ENCODE assay signal across 10 cellular contexts in the genomic region with DNA sequence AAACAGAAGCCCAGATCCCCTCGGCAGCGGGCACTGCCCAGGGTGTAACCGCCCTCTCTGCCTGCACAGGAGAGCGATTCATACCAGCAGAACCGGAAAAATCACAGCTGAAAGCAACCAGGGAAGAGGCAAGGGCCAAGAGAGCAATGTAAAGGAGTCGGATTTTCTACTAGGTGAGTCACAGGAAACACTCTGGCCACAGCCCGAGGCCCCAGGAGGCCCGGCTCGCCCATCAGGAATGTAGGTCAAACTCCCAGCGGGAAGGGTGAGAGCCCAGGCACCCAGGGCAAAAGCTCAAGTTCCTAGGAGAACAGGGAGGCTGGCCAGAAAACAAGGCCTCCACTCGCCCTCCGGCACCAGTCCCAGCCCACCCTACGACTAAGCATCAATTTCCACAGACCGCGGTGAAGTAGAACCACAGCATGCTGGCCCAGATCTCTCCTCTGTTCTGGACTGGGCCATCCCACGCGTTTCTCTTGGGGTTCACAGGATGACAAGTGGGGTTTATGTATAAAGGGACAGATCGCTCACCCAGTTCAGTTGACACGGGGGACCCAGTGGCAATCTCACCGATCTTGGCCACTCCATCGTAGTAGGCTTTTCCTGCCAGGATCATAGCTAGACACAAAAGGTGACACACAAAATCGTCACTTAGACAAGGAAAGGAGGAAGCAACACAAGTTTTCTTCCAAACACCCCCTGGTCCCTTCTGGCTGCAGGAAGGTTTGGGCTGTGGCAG. TPM values are rescaled to one million over a fixed set of nuclear protein-coding genes. Genes with fewer than 3 reads are reported as not detected.
DNase-seq lines count a peak whose midpoint lies in the region; ATAC-seq and TF ChIP-seq lines count a peak whose summit lies in the region.
"Had no signal": no experiment of that assay in that cellular context is flagged by ENCODE, and none has a peak within 500 bp of the region (broad histone marks: within the 10 kb centered on the region; RNA-seq: fewer than 3 reads in every experiment).

No MANE protein-coding gene starts in this region.

- no peaks in the 10 kb centered on the region for H3K27me3 ChIP-seq in aorta (ENCODE audit: control insufficient read depth in 1 of 2, insufficient read depth in 2 of 2, low read length in 1 of 2)

- H3K27ac Mint-ChIP-seq in natural killer cell treated with Interleukin-12 subunit alpha and Interleukin-12 subunit beta and Interleukin-15 and Interleukin-18, amount 100 ng/mL, for 72 hours: no peak overlapping the region
- H3K27ac Mint-ChIP-seq in natural killer cell: no peak overlapping the region

- no peak overlapping the region for H3K4me3 ChIP-seq in astrocyte of the spinal cord (ENCODE audit: low read depth, low read length)
- no peak overlapping the region for H3K4me3 ChIP-seq in aorta (ENCODE audit: low read length in 2 of 2)

- no peak overlapping the region for H3K27ac ChIP-seq in aorta (ENCODE audit: low read depth in 1 of 2, low read length in 2 of 2)

- no peak overlapping the region for H3K4me3 Mint-ChIP-seq in natural killer cell treated with Interleukin-12 subunit alpha and Interleukin-12 subunit beta and Interleukin-15 and Interleukin-18, amount 100 ng/mL, for 72 hours
- no peak overlapping the region for H3K4me3 Mint-ChIP-seq in natural killer cell
- H3K4me3 Mint-ChIP-seq: CD4-positive, CD25-positive, alpha-beta regulatory T cell had no signal

- TF ChIP-seq CTCF in natural killer cell (IDR thresholded peaks at IDR 0.05) (no peak), astrocyte of the spinal cord (IDR thresholded peaks at IDR 0.05; ENCODE audit: low read depth, low read length) (no peak)

- peaks cover 6 to 8% of the 10 kb centered on the region in 2 donors for H3K27me3 Mint-ChIP-seq in natural killer cell treated with Interleukin-12 subunit alpha and Interleukin-12 subunit beta and Interleukin-15 and Interleukin-18, amount 100 ng/mL, for 72 hours
- peaks cover 0 to 15% of the 10 kb centered on the region in 2 donors for H3K27me3 Mint-ChIP-seq in natural killer cell (ENCODE audit: low read depth in 2 of 2)

- H3K9me3 Mint-ChIP-seq in natural killer cell treated with Interleukin-12 subunit alpha and Interleukin-12 subunit beta and Interleukin-15 and Interleukin-18, amount 100 ng/mL, for 72 hours: no peaks in the 10 kb centered on the region
- H3K9me3 Mint-ChIP-seq in natural killer cell: no peaks in the 10 kb centered on the region

- 75% methylated on average over 20 to 22 of the region's 22 CpGs for WGBS in aorta, 2 donors

- H3K4me1 Mint-ChIP-seq in natural killer cell treated with Interleukin-12 subunit alpha and Interleukin-12 subunit beta and Interleukin-15 and Interleukin-18, amount 100 ng/mL, for 72 hours (ENCODE audit: low read depth in 2 of 2): no peaks in the 10 kb centered on the region
- H3K4me1 Mint-ChIP-seq in natural killer cell: no peaks in the 10 kb centered on the region
- H3K4me1 Mint-ChIP-seq: CD4-positive, CD25-positive, alpha-beta regulatory T cell had no signal

- H3K9me3 ChIP-seq in aorta (ENCODE audit: control insufficient read depth, low read length): peaks cover 1% of the 10 kb centered on the region

- intact Hi-C loops in natural killer cell (cut with micrococcal nuclease) (no loop called here), left colon (cut with DNase I, micrococcal nuclease) (no loop called here), aorta (cut with DNase I) (no loop called here)

- H3K36me3 Mint-ChIP-seq in natural killer cell treated with Interleukin-12 subunit alpha and Interleukin-12 subunit beta and Interleukin-15 and Interleukin-18, amount 100 ng/mL, for 72 hours: no peaks in the 10 kb centered on the region
- no peaks in the 10 kb centered on the region for H3K36me3 Mint-ChIP-seq in natural killer cell
- H3K36me3 Mint-ChIP-seq: CD4-positive, CD25-positive, alpha-beta regulatory T cell had no signal

- H3K36me3 ChIP-seq in aorta (ENCODE audit: control insufficient read depth in 1 of 2, insufficient read depth in 2 of 2, low read length in 1 of 2): no peaks in the 10 kb centered on the region

- peak; percentile 11 to 31 for ATAC-seq in natural killer cell treated with Interleukin-12 subunit alpha and Interleukin-12 subunit beta and Interleukin-15 and Interleukin-18, amount 100 ng/mL, for 72 hours
- ATAC-seq in natural killer cell (no peak), left colon (peak; percentile 86), aorta (ENCODE audit: low FRiP score) (peak; percentile 24), HG02571 (IDR thresholded peaks at IDR 0.05; ENCODE audit: unreplicated experiment) (no peak)

- no peaks in the 10 kb centered on the region for H3K4me1 ChIP-seq in aorta (ENCODE audit: control insufficient read depth in 1 of 2, insufficient read depth in 2 of 2, low read length in 2 of 2)

- in situ Hi-C loops in astrocyte of the spinal cord (cut with HindIII; ENCODE audit: low sequenced_read_pairs): no loop called here

- DNase-seq in natural killer cell treated with Interleukin-12 subunit alpha and Interleukin-12 subunit beta and Interleukin-15 and Interleukin-18, amount 100 ng/mL, for 72 hours (ENCODE audit: low spot score): no peak
- DNase-seq in natural killer cell (no peak), astrocyte of the spinal cord (ENCODE audit: low read depth, low spot score) (peak; percentile 92), left colon (peak; percentile 66 to 78), aorta (peak in 1 of 2 donors; percentile 46), NCI-H146 (lab: John Stamatoyannopoulos, UW) (no peak)
- DNase-seq in activated CD4-positive, alpha-beta T cell treated with anti-CD3 and anti-CD28 coated beads, Interleukin-2, amount 50 U/mL, for 48 hours: no peak
- DNase-seq: CD4-positive, CD25-positive, alpha-beta regulatory T cell; NCI-H1417 had no signal

RNA-seq across cellular contexts. Expression of a gene that starts 46.2 kb away (rescaled TPM):
- total RNA-seq in natural killer cell treated with Interleukin-12 subunit alpha and Interleukin-12 subunit beta and Interleukin-15 and Interleukin-18, amount 100 ng/mL, for 72 hours: 1 to 10 TPM in 1 of 2 donors, under 1 TPM in 1; 0.76 to 1.1 TPM
- not detected for total RNA-seq in natural killer cell
- 10 to 100 TPM; 67.2 to 70.9 TPM for total RNA-seq in left colon
- 1 to 10 TPM; 1.8 to 3.6 TPM for total RNA-seq in aorta
- 1 to 10 TPM in 1 of 2 donors, under 1 TPM in 1; 0.23 to 5.4 TPM for polyA plus RNA-seq in aorta

Comparison
In these comparisons a context has a peak if more than half of its experiments do, and no peak if none do; other contexts are left out.
1. ATAC-seq: peak in natural killer cell treated with Interleukin-12 subunit alpha and Interleukin-12 subunit beta and Interleukin-15 and Interleukin-18, amount 100 ng/mL, for 72 hours (2 of 2), left colon (single experiment) and aorta (single experiment); none in natural killer cell (0 of 3) and HG02571 (single experiment).
2. DNase-seq: peak in astrocyte of the spinal cord (single experiment) and left colon (2 of 2); none in natural killer cell treated with Interleukin-12 subunit alpha and Interleukin-12 subunit beta and Interleukin-15 and Interleukin-18, amount 100 ng/mL, for 72 hours (single experiment), natural killer cell (single experiment), NCI-H146 (single experiment) and activated CD4-positive, alpha-beta T cell treated with anti-CD3 and anti-CD28 coated beads, Interleukin-2, amount 50 U/mL, for 48 hours (0 of 2).
3. RNA of a gene that starts 46.2 kb away (total RNA-seq): 67.2 to 70.9 TPM in left colon; 1.8 to 3.6 TPM in aorta, 0.76 to 1.1 TPM in natural killer cell treated with Interleukin-12 subunit alpha and Interleukin-12 subunit beta and Interleukin-15 and Interleukin-18, amount 100 ng/mL, for 72 hours and not detected in natural killer cell; every median in the first group is over 10 times any median in the second.